ENCODE assay signal across 17 cellular contexts in genomic region chr1:79044974-79045650, GRCh38. TPM values are rescaled to one million over a fixed set of nuclear protein-coding genes. Genes with fewer than 3 reads are reported as not detected.
DNase-seq lines count a peak whose midpoint lies in the region; ATAC-seq, FAIRE-seq and TF ChIP-seq lines count a peak whose summit lies in the region.
"Had no signal": no experiment of that assay in that cellular context is flagged by ENCODE, and none has a peak within 500 bp of the region (broad histone marks: within the 10 kb centered on the region; RNA-seq: fewer than 3 reads in every experiment).

No MANE protein-coding gene starts in this region.

- no peaks in the 10 kb centered on the region for H3K27me3 ChIP-seq in A673 (replicated peaks; ENCODE audit: insufficient read depth, low read depth, low read length, poor library complexity)

- H3K27ac ChIP-seq in A673 (ENCODE audit: low read depth, low read length, poor library complexity, severe bottlenecking), result no peak overlapping the region
- H3K27ac ChIP-seq: dorsolateral prefrontal cortex, prostate gland had no signal

- no TSS peak for BruUV-seq in A673 (replicated peaks; lab: Mats Ljungman, UMichigan)

- H3K4me1 ChIP-seq in A673 (ENCODE audit: insufficient read depth, low read length, poor library complexity, severe bottlenecking), result peaks cover 19% of the 10 kb centered on the region
- H3K4me1 ChIP-seq: prostate gland had no signal

- TF ChIP-seq POLR2A in H54 (IDR thresholded peaks at IDR 0.05; ENCODE audit: low read depth, low read length), result no peak

- H3K9me3 ChIP-seq in A673 (ENCODE audit: low read depth, low read length, poor library complexity, severe bottlenecking), result no peaks in the 10 kb centered on the region
- H3K9me3 ChIP-seq: prostate gland had no signal

- H3K36me3 ChIP-seq in A673 (ENCODE audit: insufficient read depth, low read length, poor library complexity, severe bottlenecking), result no peaks in the 10 kb centered on the region
- H3K36me3 ChIP-seq: prostate gland had no signal

- POLR2A ChIA-PET in A673 (lab: Charles Lee; ENCODE audit: low non-redundant PET), result no interaction called here

- TF ChIP-seq CTCF in A673 (conservative IDR thresholded peaks at IDR 0.05; ENCODE audit: low read depth, low read length) (peak; percentile 52), fibroblast of pulmonary artery (IDR thresholded peaks at IDR 0.05; ENCODE audit: low read length, missing control alignments) (peak; percentile 9)

- ATAC-seq in sciatic nerve (no peak), GM21723 (IDR thresholded peaks at IDR 0.05; ENCODE audit: unreplicated experiment) (no peak)
- ATAC-seq: Panc1 had no signal

- CTCF ChIA-PET in A673 (lab: Charles Lee), result no interaction called here

- FAIRE-seq in H54 (lab: Jason Lieb, UNC), result peak; percentile 80

- H3K4me3 ChIP-seq in A673 (ENCODE audit: low read depth, low read length, poor library complexity, severe bottlenecking) (no peak overlapping the region), fibroblast of pulmonary artery (replicated peaks; ENCODE audit: low read depth, low read length) (no peak overlapping the region)
- H3K4me3 ChIP-seq: dorsolateral prefrontal cortex, prostate gland had no signal

- peak; percentile 35 for DNase-seq in A673 (ENCODE audit: low spot score)
- DNase-seq in H54 (ENCODE audit: insufficient read length, low spot score), result peak; percentile 22
- DNase-seq in RPMI7951 (ENCODE audit: low read depth), result peak; percentile 91
- peak; percentile 48 for DNase-seq in fibroblast of pulmonary artery (ENCODE audit: low read depth)
- no peak for DNase-seq in NK-92 treated with Interleukin-12 subunit alpha and Interleukin-12 subunit beta, amount 100 ng/mL, for 24 hours (lab: John Stamatoyannopoulos, UW)
- DNase-seq in sciatic nerve (ENCODE audit: low spot score), result no peak
- DNase-seq in dedifferentiated amniotic fluid mesenchymal stem cell (ENCODE audit: extremely low spot score), result no peak
- DNase-seq: activated CD8-positive, alpha-beta memory T cell treated with anti-CD3 and anti-CD28 coated beads, Interleukin-2, amount 50 U/mL, for 4 hours; DND-41; dorsolateral prefrontal cortex; hippocampal formation; NCI-H1694 treated with DMSO at 0.1 percent for 48 hours; stimulated activated CD4-positive, alpha-beta T cell treated with anti-CD3 and anti-CD28 coated beads, Interleukin-4, amount 100 ng/mL, for 1 hour; stimulated activated naive CD4-positive, alpha-beta T cell treated with Interleukin-2 at 50 U/mL for 16 hours had no signal

- intact Hi-C loops in A673 (cut with micrococcal nuclease; ENCODE audit: unreplicated experiment) (loop anchor here (10.0 kb wide), 2 partner anchors 60 to 190 kb away; no protein-coding TSS in a partner anchor), sciatic nerve (cut with DNase I) (no loop called here)

RNA-seq across cellular contexts. Expression of gene ADGRL4, which starts 38.6 kb away (rescaled TPM):
- total RNA-seq in A673 (2021) (not detected in 2 replicates), sciatic nerve (50.1 TPM)
- total RNA-seq in RPMI7951 (2014; rRNA removed; shearing (Covaris generic)), result 46.9 and 50.3 TPM in 2 replicates

Comparison
In these comparisons a context has a peak if more than half of its experiments do, and no peak if none do; other contexts are left out.
1. DNase-seq: peak in A673 (single experiment), H54 (single experiment), RPMI7951 (single experiment) and fibroblast of pulmonary artery (single experiment); none in NK-92 treated with Interleukin-12 subunit alpha and Interleukin-12 subunit beta, amount 100 ng/mL, for 24 hours (single experiment), sciatic nerve (single experiment) and dedifferentiated amniotic fluid mesenchymal stem cell (single experiment).
2. RNA of gene ADGRL4, which starts 38.6 kb away (total RNA-seq): 46.9 to 50.3 TPM in RPMI7951 and 50.1 TPM in sciatic nerve (single experiment); not detected in A673; every median in the first group is over 10 times any median in the second.